ENCODE assay signal across 18 cellular contexts in genomic region chr6:37725967-37726366, GRCh38. TPM values are rescaled to one million over a fixed set of nuclear protein-coding genes. Genes with fewer than 3 reads are reported as not detected.
DNase-seq lines count a peak whose midpoint lies in the region; TF ChIP-seq lines count a peak whose summit lies in the region.
"Had no signal": no experiment of that assay in that cellular context is flagged by ENCODE, and none has a peak within 500 bp of the region (broad histone marks: within the 10 kb centered on the region; RNA-seq: fewer than 3 reads in every experiment).

No MANE protein-coding gene starts in this region.

- H3K4me2 ChIP-seq in fibroblast of lung (ENCODE audit: extremely low read depth, insufficient read depth, low read length): peak overlapping the region; percentile 8
- no peak overlapping the region for H3K4me2 ChIP-seq in neural progenitor cell

- no peaks in the 10 kb centered on the region for H3K27me3 ChIP-seq in fibroblast of lung (ENCODE audit: control insufficient read depth, insufficient read depth, low read length)
- no peaks in the 10 kb centered on the region for H3K27me3 ChIP-seq in neural progenitor cell
- H3K27me3 ChIP-seq: sigmoid colon, stomach had no signal

- H3K79me2 ChIP-seq in fibroblast of lung (ENCODE audit: control insufficient read depth, insufficient read depth, low read length) (no peaks in the 10 kb centered on the region), neural progenitor cell (ENCODE audit: low read depth) (no peaks in the 10 kb centered on the region)

- H3F3A ChIP-seq in neural progenitor cell (ENCODE audit: low read depth): peaks cover 19% of the 10 kb centered on the region

- no peak overlapping the region for H3K4me3 Mint-ChIP-seq in neural progenitor cell
- H3K4me3 Mint-ChIP-seq: activated T-helper 17 cell treated with anti-CD3 and anti-CD28 coated beads, Interleukin-2, amount 50 U/mL, for 72 hours had no signal

- H3K9me3 Mint-ChIP-seq in neural progenitor cell: no peaks in the 10 kb centered on the region
- H3K9me3 Mint-ChIP-seq: activated T-helper 17 cell treated with anti-CD3 and anti-CD28 coated beads, Interleukin-2, amount 50 U/mL, for 72 hours had no signal

- H3K27ac ChIP-seq in fibroblast of lung (ENCODE audit: insufficient read depth, low read length) (no peak overlapping the region), neural progenitor cell (no peak overlapping the region)
- H3K27ac ChIP-seq: sigmoid colon, stomach had no signal

- in situ Hi-C loops in KBM-7 (cut with MboI; ENCODE audit: low pct_unique_long_range_greater_than_20kb, low sequenced_read_pairs): no loop called here

- H3K9me3 ChIP-seq in fibroblast of lung (ENCODE audit: control insufficient read depth, insufficient read depth, low read depth, low read length) (no peaks in the 10 kb centered on the region), neural progenitor cell (ENCODE audit: low read depth) (no peaks in the 10 kb centered on the region)
- H3K9me3 ChIP-seq: mucosa of descending colon, sigmoid colon, stomach had no signal

- H3K4me1 Mint-ChIP-seq in neural progenitor cell: peaks cover 35% of the 10 kb centered on the region
- H3K4me1 Mint-ChIP-seq: activated T-helper 17 cell treated with anti-CD3 and anti-CD28 coated beads, Interleukin-2, amount 50 U/mL, for 72 hours had no signal

- H3K36me3 ChIP-seq in fibroblast of lung (ENCODE audit: control insufficient read depth, insufficient read depth, low read length) (no peaks in the 10 kb centered on the region), neural progenitor cell (no peaks in the 10 kb centered on the region)
- H3K36me3 ChIP-seq: sigmoid colon, stomach had no signal

- no peaks in the 10 kb centered on the region for H4K20me1 ChIP-seq in fibroblast of lung (ENCODE audit: control insufficient read depth, extremely low read depth, insufficient read depth, low read length)
- H4K20me1 ChIP-seq in neural progenitor cell (ENCODE audit: low read depth): no peaks in the 10 kb centered on the region

- peaks cover 13% of the 10 kb centered on the region for H3K27me3 Mint-ChIP-seq in neural progenitor cell (ENCODE audit: insufficient read depth, low read depth)

- H3K4me3 ChIP-seq in fibroblast of lung (replicated peaks in 1 of 4; ENCODE audit: control extremely low read depth in 1 of 4, insufficient read depth in 1 of 4, low read depth in 3 of 4, low read length in 4 of 4) (no peak overlapping the region), neural progenitor cell (no peak overlapping the region)
- H3K4me3 ChIP-seq: mucosa of descending colon, sigmoid colon, stomach had no signal

- H3K9ac ChIP-seq in fibroblast of lung (ENCODE audit: insufficient read depth, low read length) (no peak overlapping the region), neural progenitor cell (no peak overlapping the region)

- H3K27ac Mint-ChIP-seq in neural progenitor cell: no peak overlapping the region
- H3K27ac Mint-ChIP-seq: activated T-helper 17 cell treated with anti-CD3 and anti-CD28 coated beads, Interleukin-2, amount 50 U/mL, for 72 hours had no signal

- DNase-seq in AG20443 (ENCODE audit: low spot score): peak; percentile 27
- DNase-seq in NCI-H226: peak; percentile 90
- peak in 1 of 2 donors; percentile 38 for DNase-seq in fibroblast of lung (ENCODE audit: low read depth in 2 of 2)
- peak; percentile 6 for DNase-seq in occipital lobe (lab: John Stamatoyannopoulos, UW)
- no peak for DNase-seq in neural progenitor cell (ENCODE audit: low spot score)
- DNase-seq in T-helper 2 cell: no peak
- no peak for DNase-seq in KBM-7
- DNase-seq in RKO (ENCODE audit: low spot score): no peak
- DNase-seq: effector memory CD4-positive, alpha-beta T cell; hippocampal formation; Karpas-422; mucosa of descending colon; NCI-H1092 treated with DMSO at 0.1 percent for 48 hours; NCI-H2107; NCI-H524 treated with DMSO at 0.1 percent for 48 hours; sigmoid colon; stomach had no signal

- H3K4me1 ChIP-seq in fibroblast of lung (ENCODE audit: control insufficient read depth, extremely low read depth, insufficient read depth, low read length): peaks cover 3% of the 10 kb centered on the region
- peaks cover 33% of the 10 kb centered on the region for H3K4me1 ChIP-seq in neural progenitor cell
- H3K4me1 ChIP-seq: sigmoid colon, stomach had no signal

- no peaks in the 10 kb centered on the region for H3K36me3 Mint-ChIP-seq in neural progenitor cell

- H2AFZ ChIP-seq in fibroblast of lung (ENCODE audit: low read length) (no peak overlapping the region), neural progenitor cell (replicated peaks) (no peak overlapping the region)

- TF ChIP-seq CTCF in fibroblast of lung (conservative IDR thresholded peaks at IDR 0.05 in 1 of 2, IDR thresholded peaks at IDR 0.05 in 1 of 2; ENCODE audit: low read depth in 1 of 2, low read length in 2 of 2): no peak
- no peak for TF ChIP-seq CTCF in neural progenitor cell (IDR thresholded peaks at IDR 0.05)

RNA-seq across cellular contexts. Expression of gene MDGA1, which starts 28.3 kb away (rescaled TPM):
- total RNA-seq in fibroblast of lung: 3.1 and 9.1 TPM in 2 replicates
- 7.0 and 8.5 TPM in 2 replicates for polyA plus RNA-seq in fibroblast of lung
- polyA plus RNA-seq in fibroblast of lung (2012): 11.4 and 14.6 TPM in 2 replicates
- 21.4 and 43.4 TPM in 2 replicates for polyA minus RNA-seq in fibroblast of lung (ENCODE audit: low replicate concordance)
- total RNA-seq in occipital lobe: 19.8 TPM
- total RNA-seq in neural progenitor cell (ENCODE audit: low replicate concordance): 1.3 and 3.8 TPM in 2 replicates

Comparison
In these comparisons a context has a peak if more than half of its experiments do, and no peak if none do; other contexts are left out.
1. DNase-seq: peak in AG20443 (single experiment), NCI-H226 (single experiment) and occipital lobe (single experiment); none in neural progenitor cell (single experiment), T-helper 2 cell (0 of 5), KBM-7 (single experiment) and RKO (single experiment).